8 cellular contexts compared by ENCODE assay signal in genomic region chr18:58671941-58672565, GRCh38. TPM values are rescaled to one million over a fixed set of nuclear protein-coding genes. Genes with fewer than 3 reads are reported as not detected.
DNase-seq lines count a peak whose midpoint lies in the region; ATAC-seq and TF ChIP-seq lines count a peak whose summit lies in the region.

No MANE protein-coding gene starts in this region.

- WGBS in transverse colon (ENCODE audit: low coverage in 1 of 2), 2 donors = 0 to 2% methylated on average over 12 to 16 of the region's 25 CpGs

- H3K4me3 ChIP-seq in OCI-LY3 (ENCODE audit: low read length) (peak overlapping the region; percentile 80), transverse colon (peak overlapping the region; percentile 61 to 94 (median 84))

- H4K20me1 ChIP-seq in OCI-LY3 (ENCODE audit: insufficient read depth, low read length) = peaks cover 10% of the 10 kb centered on the region

- intact Hi-C loops in transverse colon (cut with DNase I; ENCODE audit: low total_unique reads) = no loop called here

- H3K27ac ChIP-seq in OCI-LY3 (ENCODE audit: low read length) (peak overlapping the region; percentile 60), transverse colon (peak overlapping the region; percentile 96 to 99 (median 98))

- DNase-seq in NCI-H345 (lab: John Stamatoyannopoulos, UW) (peak; percentile 39), NCI-H345 treated with DMSO at 0.1 percent for 48 hours (lab: John Stamatoyannopoulos, UW; ENCODE audit: unreplicated experiment) (no peak), dermis blood vessel endothelial cell (peak; percentile 12), medulla oblongata (ENCODE audit: extremely low spot score) (peak; percentile 31), transverse colon (peak; percentile 62)

- H3K9ac ChIP-seq in OCI-LY3 (ENCODE audit: low read length) = peak overlapping the region; percentile 83

- 0 out of 2 replicates have a peak overlapping the region, but pooled peaks have one; percentile 4 for H2AFZ ChIP-seq in OCI-LY3 (ENCODE audit: low read depth, low read length)

- no peak for TF ChIP-seq EP300 in transverse colon (IDR thresholded peaks at IDR 0.05; ENCODE audit: low read depth)

- H3K79me2 ChIP-seq in OCI-LY3 (ENCODE audit: low read length) = peaks cover 37% of the 10 kb centered on the region

- H3K4me2 ChIP-seq in OCI-LY3 (ENCODE audit: low read length) = peak overlapping the region; percentile 79

- TF ChIP-seq POLR2A in transverse colon (IDR thresholded peaks at IDR 0.05) = no peak

- H3K4me1 ChIP-seq in OCI-LY3 (ENCODE audit: low read length) (peaks cover 18% of the 10 kb centered on the region), transverse colon (peaks cover 0 to 28% (median 14%) of the 10 kb centered on the region in 4 donors)

- H3K36me3 ChIP-seq in OCI-LY3 (replicated peaks; ENCODE audit: low read depth, low read length) (peaks cover 13% of the 10 kb centered on the region), transverse colon (no peaks in the 10 kb centered on the region)

- no peak for TF ChIP-seq CTCF in OCI-LY3 (IDR thresholded peaks at IDR 0.05; ENCODE audit: low read depth, low read length)
- TF ChIP-seq CTCF in transverse colon (IDR thresholded peaks at IDR 0.05) = no peak

- peaks cover 23% of the 10 kb centered on the region for H3K27me3 ChIP-seq in OCI-LY3 (ENCODE audit: low read depth, low read length)
- H3K27me3 ChIP-seq in transverse colon = no peaks in the 10 kb centered on the region

- in situ Hi-C loops in transverse colon (cut with MboI; ENCODE audit: low pct_ligation_motif_present in 1 of 4, low pct_unique_long_range_greater_than_20kb in 1 of 4, low sequenced_read_pairs in 3 of 4) = loop anchor here in 1 of 4 donors (25.0 kb wide), 1 partner anchor 135 kb away; no protein-coding TSS in a partner anchor

- ATAC-seq in HG02610 (IDR thresholded peaks at IDR 0.05; ENCODE audit: unreplicated experiment) = peak; percentile 20
- no peak for ATAC-seq in HG03108 (IDR thresholded peaks at IDR 0.05; ENCODE audit: unreplicated experiment)

- H3K9me3 ChIP-seq in OCI-LY3 (ENCODE audit: insufficient read depth, low read length) (no peaks in the 10 kb centered on the region), transverse colon (no peaks in the 10 kb centered on the region)

RNA-seq across cellular contexts. Expression of gene MALT1, which starts 0.8 kb away (rescaled TPM):
- total RNA-seq in dermis blood vessel endothelial cell = 34.5 and 37.1 TPM in 2 replicates
- 10 to 100 TPM; 12.5 to 38.9 (median 29.5) TPM for total RNA-seq in transverse colon

RNA-seq across cellular contexts. Expression of gene ALPK2, which starts 43.2 kb away (rescaled TPM):
- total RNA-seq in dermis blood vessel endothelial cell = 0.09 and 0.17 TPM in 2 replicates
- total RNA-seq in transverse colon = 1 to 10 TPM in 1 of 4 donors, under 1 TPM in 1, not detected in 2; 0.41 to 1.1 TPM
